ENCODE assay signal across 25 cellular contexts in genomic region chr1:174775621-174776020, GRCh38.
"Had no signal": no experiment of that assay in that cellular context is flagged by ENCODE, and none has a peak within 500 bp of the region (broad histone marks: within the 10 kb centered on the region; RNA-seq: fewer than 3 reads in every experiment).

No MANE protein-coding gene starts in this region.

- H3K36me3 ChIP-seq: ascending aorta, Peyer's patch, SJCRH30 had no signal

- H3K9ac ChIP-seq: SK-N-SH had no signal

- H3K4me1 ChIP-seq: ascending aorta, body of pancreas, Peyer's patch, SJCRH30 had no signal

- H3K27ac Mint-ChIP-seq: activated CD4-positive, alpha-beta memory T cell treated with anti-CD3 and anti-CD28 coated beads for 36 hours; activated CD4-positive, alpha-beta T cell treated with anti-CD3 and anti-CD28 coated beads, Interleukin-2, amount 10 ng/mL, durations not matched to agents 7 days and 5 days; activated naive CD8-positive, alpha-beta T cell treated with anti-CD3 and anti-CD28 coated beads, Interleukin-2, amount 50 U/mL, for 24 hours had no signal

- ATAC-seq: activated naive CD4-positive, alpha-beta T cell treated with anti-CD3 and anti-CD28 coated beads, Interleukin-2, amount 50 U/mL, for 72 hours; activated naive CD8-positive, alpha-beta T cell treated with anti-CD3 and anti-CD28 coated beads, Interleukin-2, amount 50 U/mL, for 24 hours; activated T-cell treated with anti-CD3 and anti-CD28 coated beads, Interleukin-2, amount 50 U/mL, for 4 hours; body of pancreas had no signal

- H3K4me2 ChIP-seq: SK-N-SH had no signal

- H3K4me3 ChIP-seq: ascending aorta, body of pancreas, Peyer's patch, SJCRH30 had no signal

- DNase-seq: activated CD4-positive, alpha-beta memory T cell treated with anti-CD3 and anti-CD28 coated beads for 36 hours; activated CD4-positive, alpha-beta T cell treated with anti-CD3 and anti-CD28 coated beads, Interleukin-2, amount 10 ng/mL, durations not matched to agents 7 days and 5 days; activated CD4-positive, CD25-positive, alpha-beta regulatory T cell; activated CD8-positive, alpha-beta memory T cell treated with anti-CD3 and anti-CD28 coated beads for 24 hours; activated effector memory CD4-positive, alpha-beta T cell treated with anti-CD3 and anti-CD28 coated beads, Interleukin-2, amount 50 U/mL, for 16 hours; activated naive CD4-positive, alpha-beta T cell treated with Interleukin-2 at 50 U/mL for 16 hours; activated naive CD8-positive, alpha-beta T cell treated with anti-CD3 and anti-CD28 coated beads, Interleukin-2, amount 50 U/mL, for 24 hours; activated T-cell treated with anti-CD3 and anti-CD28 coated beads, Interleukin-2, amount 50 U/mL, for 4 hours; amniotic stem cell; body of pancreas; NCI-H1092; NCI-H1417; NCI-H1694 treated with DMSO at 0.1 percent for 48 hours; NCI-H2029 treated with DMSO at 0.1 percent for 48 hours; NCI-H524; Peyer's patch; Right ventricle myocardium superior; SJCRH30; SK-N-SH; T-helper 1 cell had no signal

- H3K27me3 ChIP-seq: ascending aorta, body of pancreas, Peyer's patch, SJCRH30 had no signal

- H3K9me3 ChIP-seq: ascending aorta, body of pancreas, Peyer's patch, SJCRH30, SK-N-SH had no signal

- H3K9me3 Mint-ChIP-seq: activated CD4-positive, alpha-beta memory T cell treated with anti-CD3 and anti-CD28 coated beads for 36 hours; activated CD4-positive, alpha-beta T cell treated with anti-CD3 and anti-CD28 coated beads, Interleukin-2, amount 10 ng/mL, durations not matched to agents 7 days and 5 days; activated T-cell treated with anti-CD3 and anti-CD28 coated beads, Interleukin-2, amount 50 U/mL, for 4 hours; central memory CD8-positive, alpha-beta T cell had no signal

- H3K27ac ChIP-seq: ascending aorta, body of pancreas, Peyer's patch, RWPE1, SJCRH30, VCaP had no signal

- H3K36me3 Mint-ChIP-seq: activated naive CD4-positive, alpha-beta T cell treated with anti-CD3 and anti-CD28 coated beads, Interleukin-2, amount 50 U/mL, for 72 hours had no signal

- H3K4me3 Mint-ChIP-seq: activated CD4-positive, alpha-beta memory T cell treated with anti-CD3 and anti-CD28 coated beads for 36 hours; activated CD4-positive, alpha-beta T cell treated with anti-CD3 and anti-CD28 coated beads, Interleukin-2, amount 10 ng/mL, durations not matched to agents 7 days and 5 days; activated naive CD8-positive, alpha-beta T cell treated with anti-CD3 and anti-CD28 coated beads, Interleukin-2, amount 50 U/mL, for 24 hours; activated T-cell treated with anti-CD3 and anti-CD28 coated beads, Interleukin-2, amount 50 U/mL, for 4 hours; central memory CD8-positive, alpha-beta T cell had no signal

- H3K27me3 Mint-ChIP-seq: activated CD4-positive, alpha-beta memory T cell treated with anti-CD3 and anti-CD28 coated beads for 36 hours; activated CD4-positive, alpha-beta T cell treated with anti-CD3 and anti-CD28 coated beads, Interleukin-2, amount 10 ng/mL, durations not matched to agents 7 days and 5 days; activated naive CD8-positive, alpha-beta T cell treated with anti-CD3 and anti-CD28 coated beads, Interleukin-2, amount 50 U/mL, for 24 hours; central memory CD8-positive, alpha-beta T cell had no signal
